Comparison of ENCODE assay signal across 17 cellular contexts in the genomic region with DNA sequence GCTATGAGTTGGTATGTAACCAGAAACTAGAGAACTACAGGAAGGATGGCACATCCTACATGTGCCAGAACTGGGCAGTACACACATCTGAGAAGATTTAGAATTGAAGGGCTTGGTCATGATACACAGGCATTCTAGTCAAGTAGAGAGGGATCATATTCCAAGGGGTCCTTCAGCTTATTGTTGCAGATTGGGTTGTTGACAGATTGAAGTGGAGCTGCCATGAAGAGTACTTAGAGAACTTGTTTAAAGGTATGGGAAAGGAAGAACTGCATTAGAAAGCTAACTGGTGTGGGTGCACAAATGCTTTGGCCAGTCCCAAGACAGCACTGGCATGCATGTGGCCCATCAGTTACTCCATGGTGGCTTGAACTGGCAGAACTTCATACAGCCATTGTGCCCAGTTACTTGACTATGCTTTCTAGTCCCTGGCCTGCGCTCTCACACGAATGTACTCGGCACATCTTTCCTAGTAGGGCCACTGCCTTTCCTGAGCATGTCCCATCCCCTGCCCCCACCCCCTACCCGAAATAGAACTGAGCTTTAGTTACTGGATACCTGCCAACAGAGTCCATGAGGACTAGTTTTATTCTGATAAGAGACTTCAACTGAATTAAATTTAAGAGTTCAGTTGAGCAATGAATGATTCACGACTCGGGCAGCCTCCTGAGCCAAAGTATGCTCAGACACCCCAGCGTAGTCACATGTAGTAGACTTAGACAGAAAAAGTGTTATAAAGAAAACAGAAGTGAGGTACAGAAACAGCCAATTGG.
A peak's percentile ranks its signal among the peaks of the same experiment; 100 is the strongest.
DNase-seq lines count a peak whose midpoint lies in the region; ATAC-seq and TF ChIP-seq lines count a peak whose summit lies in the region.
"Had no signal": no experiment of that assay in that cellular context is flagged by ENCODE, and none has a peak within 500 bp of the region (broad histone marks: within the 10 kb centered on the region; RNA-seq: fewer than 3 reads in every experiment).

No MANE protein-coding gene starts in this region.

- H3K4me1 ChIP-seq in ascending aorta = peaks cover 0 to 5% of the 10 kb centered on the region in 2 donors
- H3K4me1 ChIP-seq in left ventricle myocardium inferior = peaks cover 20% of the 10 kb centered on the region
- no peaks in the 10 kb centered on the region for H3K4me1 ChIP-seq in aorta (ENCODE audit: control insufficient read depth in 1 of 2, insufficient read depth in 2 of 2, low read length in 2 of 2)
- H3K4me1 ChIP-seq: spleen, stomach had no signal

- TF ChIP-seq CTCF in ascending aorta (IDR thresholded peaks at IDR 0.05) (no peak), left ventricle myocardium inferior (IDR thresholded peaks at IDR 0.05; ENCODE audit: borderline replicate concordance) (no peak)

- no peaks in the 10 kb centered on the region for H3K9me3 ChIP-seq in ascending aorta
- H3K9me3 ChIP-seq in left ventricle myocardium inferior (replicated peaks) = no peaks in the 10 kb centered on the region
- H3K9me3 ChIP-seq in aorta (ENCODE audit: control insufficient read depth, low read length) = peaks cover 1% of the 10 kb centered on the region
- H3K9me3 ChIP-seq: spleen, stomach had no signal

- H3K36me3 ChIP-seq in ascending aorta = no peaks in the 10 kb centered on the region
- no peaks in the 10 kb centered on the region for H3K36me3 ChIP-seq in left ventricle myocardium inferior
- H3K36me3 ChIP-seq in aorta (ENCODE audit: control insufficient read depth in 1 of 2, insufficient read depth in 2 of 2, low read length in 1 of 2) = no peaks in the 10 kb centered on the region
- H3K36me3 ChIP-seq: spleen, stomach had no signal

- H3K27me3 ChIP-seq in ascending aorta (no peaks in the 10 kb centered on the region), left ventricle myocardium inferior (ENCODE audit: low read depth) (no peaks in the 10 kb centered on the region), aorta (ENCODE audit: control insufficient read depth in 1 of 2, insufficient read depth in 2 of 2, low read length in 1 of 2) (no peaks in the 10 kb centered on the region)
- H3K27me3 ChIP-seq: spleen had no signal

- H3K27ac ChIP-seq in ascending aorta = peak overlapping the region; percentile 6 to 38
- peak overlapping the region; percentile 35 for H3K27ac ChIP-seq in left ventricle myocardium inferior (replicated peaks)
- H3K27ac ChIP-seq in aorta (ENCODE audit: low read depth in 1 of 2, low read length in 2 of 2) = no peak overlapping the region
- H3K27ac ChIP-seq: spleen, stomach had no signal

- ATAC-seq in Right ventricle myocardium inferior (peak; percentile 79), aorta (ENCODE audit: low FRiP score) (peak; percentile 62), GM21367 (IDR thresholded peaks at IDR 0.05; ENCODE audit: unreplicated experiment) (no peak)
- ATAC-seq: activated CD4-positive, alpha-beta T cell treated with anti-CD3 and anti-CD28 coated beads for 36 hours had no signal

- WGBS in aorta, 2 donors = 15 to 16% methylated on average over 7 of the region's 7 CpGs

- H3K4me3 ChIP-seq in ascending aorta (no peak overlapping the region), left ventricle myocardium inferior (no peak overlapping the region), aorta (ENCODE audit: low read length in 2 of 2) (no peak overlapping the region)
- H3K4me3 ChIP-seq: spleen, stomach had no signal

- intact Hi-C loops in Right ventricle myocardium inferior (cut with DNase I) = no loop called here
- intact Hi-C loops in cardiac septum (cut with DNase I) = no loop called here
- intact Hi-C loops in ascending aorta (cut with DNase I) = no loop called here
- intact Hi-C loops in left ventricle myocardium inferior (cut with micrococcal nuclease) = no loop called here
- intact Hi-C loops in aorta (cut with DNase I) = no loop called here

- DNase-seq in Right ventricle myocardium inferior (ENCODE audit: missing footprints) (no peak), cardiac septum (ENCODE audit: low spot score) (no peak), ascending aorta (ENCODE audit: low spot score in 2 of 2) (peak; percentile 10 to 81), left ventricle myocardium inferior (peak; percentile 48), aorta (peak; percentile 63 to 75), SHP77 (lab: John Stamatoyannopoulos, UW) (no peak), NCI-H69 (lab: John Stamatoyannopoulos, UW) (no peak)
- DNase-seq: ACHN; activated CD4-positive, alpha-beta T cell treated with anti-CD3 and anti-CD28 coated beads for 36 hours; activated naive CD8-positive, alpha-beta T cell treated with anti-CD3 and anti-CD28 coated beads, Interleukin-2, amount 10 ng/mL, durations not matched to agents 7 days and 5 days; activated T-cell treated with anti-CD3 and anti-CD28 coated beads for 4 hours; COR-L47; H7; NCI-H526 treated with DMSO at 0.1 percent for 48 hours; spleen; stomach had no signal

Comparison
In these comparisons a context has a peak if more than half of its experiments do, and no peak if none do; other contexts are left out.
1. DNase-seq: peak in ascending aorta (2 of 2), left ventricle myocardium inferior (single experiment) and aorta (2 of 2); none in Right ventricle myocardium inferior (single experiment), cardiac septum (single experiment), SHP77 (0 of 2) and NCI-H69 (single experiment).
2. H3K27ac ChIP-seq: peak in ascending aorta (2 of 2) and left ventricle myocardium inferior (single experiment); none in aorta (0 of 2).